In genomic region chr19:35569281-35569781, GRCh38 we compare ENCODE assay signal across 1 cellular context.
A peak's percentile ranks its signal among the peaks of the same experiment; 100 is the strongest.
TF ChIP-seq lines count a peak whose summit lies in the region.

No MANE protein-coding gene starts in this region.

TF ChIP-seq in HepG2, 621 proteins besides CTCF, POLR2A, EP300 and RAD21 (continued from another document and continues in another):
- TF ChIP-seq UBTF (CRISPR knock-in tag; IDR thresholded peaks at IDR 0.05) (0 out of 2 replicates have a peak, but pooled peaks have one; percentile 39), ZC3H13 (CRISPR knock-in tag; IDR thresholded peaks at IDR 0.05) (no peak), ZSCAN21 (CRISPR knock-in tag; IDR thresholded peaks at IDR 0.05; ENCODE audit: borderline replicate concordance) (no peak), TSC22D2 (CRISPR knock-in tag; IDR thresholded peaks at IDR 0.05; ENCODE audit: borderline replicate concordance) (no peak), SIN3B (IDR thresholded peaks at IDR 0.05; ENCODE audit: low read length) (no peak), ZNF180 (CRISPR knock-in tag; IDR thresholded peaks at IDR 0.05; ENCODE audit: borderline replicate concordance, low read depth) (no peak), ZNF691 (CRISPR knock-in tag; IDR thresholded peaks at IDR 0.05; ENCODE audit: borderline replicate concordance, low read depth) (no peak), ETV5 (CRISPR knock-in tag; IDR thresholded peaks at IDR 0.05; ENCODE audit: borderline replicate concordance) (peak; percentile 41; the same call in 1 of the 2 replicates), KLF12 (CRISPR knock-in tag; IDR thresholded peaks at IDR 0.05; ENCODE audit: borderline replicate concordance) (no peak), PHF5A (CRISPR knock-in tag; IDR thresholded peaks at IDR 0.05; ENCODE audit: low read depth, unreplicated experiment) (no peak), SNAPC5 (CRISPR knock-in tag; IDR thresholded peaks at IDR 0.05; ENCODE audit: borderline replicate concordance) (no peak), ZNF251 (CRISPR knock-in tag; IDR thresholded peaks at IDR 0.05) (no peak), ZSCAN30 (CRISPR knock-in tag; IDR thresholded peaks at IDR 0.05) (no peak), SETDB1 (CRISPR knock-in tag; IDR thresholded peaks at IDR 0.05; ENCODE audit: borderline replicate concordance) (no peak), PATZ1 (CRISPR knock-in tag; IDR thresholded peaks at IDR 0.05) (peak; percentile 82), MTA3 (CRISPR knock-in tag; IDR thresholded peaks at IDR 0.05) (no peak), MLLT10 (CRISPR knock-in tag; IDR thresholded peaks at IDR 0.05) (no peak), ELK4 (CRISPR knock-in tag; IDR thresholded peaks at IDR 0.05; ENCODE audit: borderline replicate concordance) (no peak), YEATS4 (CRISPR knock-in tag; IDR thresholded peaks at IDR 0.05; ENCODE audit: borderline replicate concordance) (no peak), TRAFD1 (CRISPR knock-in tag; IDR thresholded peaks at IDR 0.05; ENCODE audit: borderline replicate concordance) (no peak), ZNF224 (CRISPR knock-in tag; IDR thresholded peaks at IDR 0.05) (no peak), PLSCR1 (CRISPR knock-in tag; IDR thresholded peaks at IDR 0.05; ENCODE audit: borderline replicate concordance) (no peak), ZBTB37 (CRISPR knock-in tag; IDR thresholded peaks at IDR 0.05) (no peak), CHD4 (IDR thresholded peaks at IDR 0.05; ENCODE audit: borderline replicate concordance, low read length) (no peak), ZNF564 (CRISPR knock-in tag; IDR thresholded peaks at IDR 0.05) (peak; percentile 61; the same call in 1 of the 2 replicates), ZNF256 (CRISPR knock-in tag; conservative IDR thresholded peaks at IDR 0.05) (no peak), SYNCRIP (IDR thresholded peaks at IDR 0.05; ENCODE audit: insufficient read depth, low read depth, low read length) (no peak), ZNF678 (CRISPR knock-in tag; IDR thresholded peaks at IDR 0.05) (no peak), ZNF562 (CRISPR knock-in tag; IDR thresholded peaks at IDR 0.05; ENCODE audit: borderline replicate concordance) (no peak), ZBTB44 (CRISPR knock-in tag; IDR thresholded peaks at IDR 0.05) (no peak), NFKB2 (CRISPR knock-in tag; IDR thresholded peaks at IDR 0.05; ENCODE audit: borderline replicate concordance) (peak; percentile 62; the same call in 1 of the 2 replicates), ZFP82 (CRISPR knock-in tag; IDR thresholded peaks at IDR 0.05; ENCODE audit: borderline replicate concordance) (no peak)
- TF ChIP-seq, protein P1, sequence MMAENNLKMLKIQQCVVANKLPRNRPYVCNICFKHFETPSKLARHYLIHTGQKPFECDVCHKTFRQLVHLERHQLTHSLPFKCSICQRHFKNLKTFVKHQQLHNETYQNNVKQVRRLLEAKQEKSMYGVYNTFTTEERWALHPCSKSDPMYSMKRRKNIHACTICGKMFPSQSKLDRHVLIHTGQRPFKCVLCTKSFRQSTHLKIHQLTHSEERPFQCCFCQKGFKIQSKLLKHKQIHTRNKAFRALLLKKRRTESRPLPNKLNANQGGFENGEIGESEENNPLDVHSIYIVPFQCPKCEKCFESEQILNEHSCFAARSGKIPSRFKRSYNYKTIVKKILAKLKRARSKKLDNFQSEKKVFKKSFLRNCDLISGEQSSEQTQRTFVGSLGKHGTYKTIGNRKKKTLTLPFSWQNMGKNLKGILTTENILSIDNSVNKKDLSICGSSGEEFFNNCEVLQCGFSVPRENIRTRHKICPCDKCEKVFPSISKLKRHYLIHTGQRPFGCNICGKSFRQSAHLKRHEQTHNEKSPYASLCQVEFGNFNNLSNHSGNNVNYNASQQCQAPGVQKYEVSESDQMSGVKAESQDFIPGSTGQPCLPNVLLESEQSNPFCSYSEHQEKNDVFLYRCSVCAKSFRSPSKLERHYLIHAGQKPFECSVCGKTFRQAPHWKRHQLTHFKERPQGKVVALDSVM (CRISPR knock-in tag; IDR thresholded peaks at IDR 0.05) = no peak
- TF ChIP-seq, protein P2, sequence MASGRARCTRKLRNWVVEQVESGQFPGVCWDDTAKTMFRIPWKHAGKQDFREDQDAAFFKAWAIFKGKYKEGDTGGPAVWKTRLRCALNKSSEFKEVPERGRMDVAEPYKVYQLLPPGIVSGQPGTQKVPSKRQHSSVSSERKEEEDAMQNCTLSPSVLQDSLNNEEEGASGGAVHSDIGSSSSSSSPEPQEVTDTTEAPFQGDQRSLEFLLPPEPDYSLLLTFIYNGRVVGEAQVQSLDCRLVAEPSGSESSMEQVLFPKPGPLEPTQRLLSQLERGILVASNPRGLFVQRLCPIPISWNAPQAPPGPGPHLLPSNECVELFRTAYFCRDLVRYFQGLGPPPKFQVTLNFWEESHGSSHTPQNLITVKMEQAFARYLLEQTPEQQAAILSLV (CRISPR knock-in tag; IDR thresholded peaks at IDR 0.05; ENCODE audit: borderline replicate concordance) = no peak
- TF ChIP-seq, protein P3, sequence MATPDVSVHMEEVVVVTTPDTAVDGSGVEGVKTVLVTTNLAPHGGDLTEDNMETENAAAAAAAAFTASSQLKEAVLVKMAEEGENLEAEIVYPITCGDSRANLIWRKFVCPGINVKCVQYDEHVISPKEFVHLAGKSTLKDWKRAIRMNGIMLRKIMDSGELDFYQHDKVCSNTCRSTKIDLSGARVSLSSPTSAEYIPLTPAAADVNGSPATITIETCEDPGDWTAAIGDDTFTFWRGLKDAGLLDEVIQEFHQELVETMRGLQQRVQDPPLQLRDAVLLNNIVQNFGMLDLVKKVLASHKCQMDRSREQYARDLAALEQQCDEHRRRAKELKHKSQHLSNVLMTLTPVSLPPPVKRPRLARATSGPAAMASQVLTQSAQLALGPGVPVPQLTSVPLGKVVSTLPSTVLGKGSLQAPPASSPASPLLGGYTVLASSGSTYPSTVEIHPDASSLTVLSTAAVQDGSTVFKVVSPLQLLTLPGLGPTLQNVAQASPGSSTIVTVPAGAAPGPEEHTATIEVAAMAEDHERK (CRISPR knock-in tag; IDR thresholded peaks at IDR 0.05; ENCODE audit: low read depth) = no peak
- TF ChIP-seq, protein P4, sequence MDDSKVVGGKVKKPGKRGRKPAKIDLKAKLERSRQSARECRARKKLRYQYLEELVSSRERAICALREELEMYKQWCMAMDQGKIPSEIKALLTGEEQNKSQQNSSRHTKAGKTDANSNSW (CRISPR knock-in tag; IDR thresholded peaks at IDR 0.05; ENCODE audit: borderline replicate concordance) = no peak
- TF ChIP-seq, protein P5, sequence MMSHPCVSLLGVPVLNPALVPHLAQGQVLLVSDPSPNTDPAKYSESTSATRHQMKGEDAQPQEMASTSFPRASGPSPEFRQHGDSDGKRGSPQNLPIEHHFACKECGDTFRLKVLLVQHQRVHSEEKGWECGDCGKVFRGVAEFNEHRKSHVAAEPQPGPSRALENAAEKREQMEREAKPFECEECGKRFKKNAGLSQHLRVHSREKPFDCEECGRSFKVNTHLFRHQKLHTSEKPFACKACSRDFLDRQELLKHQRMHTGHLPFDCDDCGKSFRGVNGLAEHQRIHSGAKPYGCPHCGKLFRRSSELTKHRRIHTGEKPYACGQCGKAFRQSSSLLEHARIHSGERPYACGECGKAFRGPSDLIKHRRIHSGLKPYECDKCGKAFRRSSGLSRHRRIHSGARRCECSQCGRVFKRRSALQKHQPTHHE (CRISPR knock-in tag; IDR thresholded peaks at IDR 0.05; ENCODE audit: borderline replicate concordance) = no peak
